2 cellular contexts compared by ENCODE assay signal in genomic region chr4:152579107-152579764, GRCh38.
TF ChIP-seq lines count a peak whose summit lies in the region.

No MANE protein-coding gene starts in this region.

TF ChIP-seq in K562, 482 proteins besides CTCF, POLR2A, EP300 and RAD21:
- 0 out of 2 replicates have a peak, but pooled peaks have one; percentile 18 for TF ChIP-seq CEBPB (tag; IDR thresholded peaks at IDR 0.05)
- no peak for TF ChIP-seq ZNF785 (CRISPR knock-in tag; IDR thresholded peaks at IDR 0.05)

TF ChIP-seq in HepG2, 621 proteins besides CTCF, POLR2A, EP300 and RAD21:
- TF ChIP-seq ZNF292 (CRISPR knock-in tag; IDR thresholded peaks at IDR 0.05; ENCODE audit: borderline replicate concordance, low read depth) (peak; percentile 28; the same call in 1 of the 2 replicates), ZNF18 (CRISPR knock-in tag; IDR thresholded peaks at IDR 0.05; ENCODE audit: insufficient replicate concordance) (no peak), ZNF350 (CRISPR knock-in tag; IDR thresholded peaks at IDR 0.05; ENCODE audit: borderline replicate concordance, low read depth) (no peak), PCBP2 (optimal IDR thresholded peaks at IDR 0.05; ENCODE audit: low read depth, low read length, poor library complexity, severe bottlenecking) (no peak), ZNF34 (CRISPR knock-in tag; IDR thresholded peaks at IDR 0.05; ENCODE audit: borderline replicate concordance) (no peak), SSRP1 (CRISPR knock-in tag; IDR thresholded peaks at IDR 0.05) (no peak), ZNF713 (CRISPR knock-in tag; IDR thresholded peaks at IDR 0.05) (no peak), HOXA9 (CRISPR knock-in tag; IDR thresholded peaks at IDR 0.05; ENCODE audit: borderline replicate concordance) (no peak), ZNF224 (CRISPR knock-in tag; IDR thresholded peaks at IDR 0.05) (no peak), XRCC5 (optimal IDR thresholded peaks at IDR 0.05; ENCODE audit: low read length) (no peak), MTERF4 (CRISPR knock-in tag; IDR thresholded peaks at IDR 0.05) (no peak), ZNF281 (CRISPR knock-in tag; IDR thresholded peaks at IDR 0.05; ENCODE audit: borderline replicate concordance) (peak; percentile 74; the same call in 1 of the 2 replicates), SALL1 (CRISPR knock-in tag; IDR thresholded peaks at IDR 0.05) (0 out of 2 replicates have a peak, but pooled peaks have one; percentile 26), MIER3 (CRISPR knock-in tag; IDR thresholded peaks at IDR 0.05; ENCODE audit: borderline replicate concordance) (no peak), SNRNP70 (IDR thresholded peaks at IDR 0.05; ENCODE audit: low read depth, low read length) (no peak), PAX8 (CRISPR knock-in tag; IDR thresholded peaks at IDR 0.05; ENCODE audit: borderline replicate concordance) (no peak), ZNF564 (CRISPR knock-in tag; IDR thresholded peaks at IDR 0.05) (no peak), ARID5B (CRISPR knock-in tag; IDR thresholded peaks at IDR 0.05) (peak; percentile 35; the same call in 1 of the 2 replicates), TRAFD1 (CRISPR knock-in tag; IDR thresholded peaks at IDR 0.05; ENCODE audit: borderline replicate concordance) (no peak), ZBTB1 (CRISPR knock-in tag; IDR thresholded peaks at IDR 0.05; ENCODE audit: borderline replicate concordance) (no peak), HNF4A (CRISPR knock-in tag; IDR thresholded peaks at IDR 0.05) (peak; percentile 82), PLRG1 (conservative IDR thresholded peaks at IDR 0.05) (no peak), BCLAF1 (IDR thresholded peaks at IDR 0.05) (no peak), CEBPB (IDR thresholded peaks at IDR 0.05; ENCODE audit: borderline replicate concordance, low read depth, low read length) (peak; percentile 62; the same call in 1 of the 2 replicates), AKNA (CRISPR knock-in tag; IDR thresholded peaks at IDR 0.05; ENCODE audit: borderline replicate concordance) (no peak), SNAPC2 (CRISPR knock-in tag; IDR thresholded peaks at IDR 0.05) (no peak), HNF4G (IDR thresholded peaks at IDR 0.05; ENCODE audit: borderline replicate concordance, low read depth, low read length) (peak; percentile 52; the same call in 1 of the 2 replicates), HNF4G (CRISPR knock-in tag; IDR thresholded peaks at IDR 0.05; ENCODE audit: borderline replicate concordance, low read depth) (no peak), ZNF616 (CRISPR knock-in tag; IDR thresholded peaks at IDR 0.05; ENCODE audit: low read depth) (no peak), RFXANK (CRISPR knock-in tag; IDR thresholded peaks at IDR 0.05) (no peak), GATAD2A (CRISPR knock-in tag; IDR thresholded peaks at IDR 0.05) (0 out of 2 replicates have a peak, but pooled peaks have one; percentile 26), PHF8 (CRISPR knock-in tag; IDR thresholded peaks at IDR 0.05) (no peak), ZNF24 (IDR thresholded peaks at IDR 0.05) (no peak), MXD1 (CRISPR knock-in tag; IDR thresholded peaks at IDR 0.05) (no peak), ARID3A (IDR thresholded peaks at IDR 0.05; ENCODE audit: low read depth, low read length) (no peak), ARNTL (CRISPR knock-in tag; IDR thresholded peaks at IDR 0.05) (no peak), CCDC6 (CRISPR knock-in tag; IDR thresholded peaks at IDR 0.05) (no peak), CEBPG (CRISPR knock-in tag; IDR thresholded peaks at IDR 0.05) (peak; percentile 51)
